8 cellular contexts compared by ENCODE assay signal in genomic region chr17:7405413-7405881, GRCh38. TPM values are rescaled to one million over a fixed set of nuclear protein-coding genes. Genes with fewer than 3 reads are reported as not detected.
A peak's percentile ranks its signal among the peaks of the same experiment; 100 is the strongest.
DNase-seq lines count a peak whose midpoint lies in the region; ATAC-seq and TF ChIP-seq lines count a peak whose summit lies in the region.

No MANE protein-coding gene starts in this region.

- intact Hi-C loops in MCF 10A (cut with micrococcal nuclease): loop anchor here (2.0 kb wide), 1 partner anchor 49 kb away; no protein-coding TSS in a partner anchor
- intact Hi-C loops in upper lobe of right lung (cut with DNase I): no loop called here

- CTCF ChIA-PET in MCF 10A (lab: Yijun Ruan, JAX): interaction anchor here (1.2 kb wide), 1 partner anchor 21 kb away, joined by 3 read pairs; no protein-coding TSS in a partner anchor

- peak overlapping the region; percentile 64 for H3K4me3 ChIP-seq in upper lobe of right lung

- H3K36me3 ChIP-seq in upper lobe of right lung: no peaks in the 10 kb centered on the region

- peak overlapping the region; percentile 63 for H3K27ac ChIP-seq in upper lobe of right lung

- no peaks in the 10 kb centered on the region for H3K9me3 Mint-ChIP-seq in activated T-cell treated with anti-CD3 and anti-CD28 coated beads, Interleukin-2, amount 50 U/mL, for 72 hours
- no peaks in the 10 kb centered on the region for H3K9me3 Mint-ChIP-seq in MCF 10A (ENCODE audit: unreplicated experiment)

- ATAC-seq in activated T-cell treated with anti-CD3 and anti-CD28 coated beads, Interleukin-2, amount 50 U/mL, for 72 hours (replicated peaks in 1 of 2): no peak
- ATAC-seq in upper lobe of right lung (no peak), GM21447 (IDR thresholded peaks at IDR 0.05; ENCODE audit: unreplicated experiment) (no peak)

- BruUV-seq in MCF 10A (replicated peaks; lab: Mats Ljungman, UMichigan): no TSS peak

- peaks cover 6% of the 10 kb centered on the region for H3K27me3 Mint-ChIP-seq in activated T-cell treated with anti-CD3 and anti-CD28 coated beads, Interleukin-2, amount 50 U/mL, for 72 hours (ENCODE audit: low read depth)
- no peaks in the 10 kb centered on the region for H3K27me3 Mint-ChIP-seq in MCF 10A (ENCODE audit: insufficient read depth, unreplicated experiment)

- H3K36me3 Mint-ChIP-seq in activated T-cell treated with anti-CD3 and anti-CD28 coated beads, Interleukin-2, amount 50 U/mL, for 72 hours (ENCODE audit: insufficient read depth in 2 of 2): peaks cover 0 to 1% of the 10 kb centered on the region in 2 donors
- peaks cover 12% of the 10 kb centered on the region for H3K36me3 Mint-ChIP-seq in MCF 10A (ENCODE audit: insufficient read depth, unreplicated experiment)

- H3K9me3 ChIP-seq in upper lobe of right lung: no peaks in the 10 kb centered on the region

- peaks cover 17% of the 10 kb centered on the region for H3K4me1 Mint-ChIP-seq in activated T-cell treated with anti-CD3 and anti-CD28 coated beads, Interleukin-2, amount 50 U/mL, for 72 hours (ENCODE audit: low read depth)
- H3K4me1 Mint-ChIP-seq in MCF 10A (ENCODE audit: insufficient read depth, unreplicated experiment): peaks cover 16% of the 10 kb centered on the region

- TF ChIP-seq CTCF in MCF 10A (IDR thresholded peaks at IDR 0.05; ENCODE audit: unreplicated experiment): no peak
- TF ChIP-seq CTCF in upper lobe of right lung (IDR thresholded peaks at IDR 0.05): no peak

- H3K27ac Mint-ChIP-seq in activated T-cell treated with anti-CD3 and anti-CD28 coated beads, Interleukin-2, amount 50 U/mL, for 72 hours: no peak overlapping the region
- H3K27ac Mint-ChIP-seq in MCF 10A (ENCODE audit: low read depth, unreplicated experiment): peak overlapping the region; percentile 86

- no peak for DNase-seq in activated T-cell treated with anti-CD3 and anti-CD28 coated beads, Interleukin-2, amount 50 U/mL, for 72 hours
- no peak for DNase-seq in activated T-cell treated with anti-CD3 and anti-CD28 coated beads, Interleukin-2, amount 50 U/mL, for 1 hour
- DNase-seq in MCF 10A (ENCODE audit: unreplicated experiment) (no peak), medulla oblongata (ENCODE audit: extremely low spot score) (peak; percentile 67), upper lobe of right lung (no peak), Kasumi-1 (lab: John Stamatoyannopoulos, UW) (no peak), DMS153 (lab: John Stamatoyannopoulos, UW) (no peak)

- H3K27me3 ChIP-seq in upper lobe of right lung: no peaks in the 10 kb centered on the region

- POLR2A ChIA-PET in MCF 10A (lab: Yijun Ruan, JAX): interaction anchor here (0.6 kb wide), 1 partner anchor 22 kb away, joined by 3 read pairs; no protein-coding TSS in a partner anchor

- H3K4me1 ChIP-seq in upper lobe of right lung: peaks cover 10% of the 10 kb centered on the region

- H3K4me3 Mint-ChIP-seq in activated T-cell treated with anti-CD3 and anti-CD28 coated beads, Interleukin-2, amount 50 U/mL, for 72 hours: peak overlapping the region; percentile 94 to 95
- H3K4me3 Mint-ChIP-seq in MCF 10A (ENCODE audit: unreplicated experiment): peak overlapping the region; percentile 78

RNA-seq across cellular contexts. Expression of gene TMEM256, which starts 1.6 kb away (rescaled TPM):
- total RNA-seq in activated T-cell treated with anti-CD3 and anti-CD28 coated beads, Interleukin-2, amount 50 U/mL, for 72 hours: 10 to 100 TPM; 64.8 to 88.2 TPM
- total RNA-seq in MCF 10A (2022): 35.2 and 42.9 TPM in 2 replicates
- 45.2 TPM for total RNA-seq in upper lobe of right lung

RNA-seq across cellular contexts. Expression of gene NLGN2, which starts 2.2 kb away (rescaled TPM):
- 10 to 100 TPM; 17.4 to 19.8 TPM for total RNA-seq in activated T-cell treated with anti-CD3 and anti-CD28 coated beads, Interleukin-2, amount 50 U/mL, for 72 hours
- total RNA-seq in MCF 10A (2022) (6.7 and 9.0 TPM in 2 replicates), upper lobe of right lung (11.7 TPM)

RNA-seq across cellular contexts. Expression of gene PLSCR3, which starts 11.1 kb away (rescaled TPM):
- 10 to 100 TPM; 60.5 to 62.6 TPM for total RNA-seq in activated T-cell treated with anti-CD3 and anti-CD28 coated beads, Interleukin-2, amount 50 U/mL, for 72 hours
- total RNA-seq in MCF 10A (2022): 53.8 and 59.0 TPM in 2 replicates
- total RNA-seq in upper lobe of right lung: 30.3 TPM

RNA-seq across cellular contexts. Expression of gene SPEM1, which starts 14.7 kb away (rescaled TPM):
- total RNA-seq in activated T-cell treated with anti-CD3 and anti-CD28 coated beads, Interleukin-2, amount 50 U/mL, for 72 hours: under 1 TPM; 0.58 to 0.67 TPM
- total RNA-seq in MCF 10A (2022) (not detected in 2 replicates), upper lobe of right lung (not detected)

RNA-seq across cellular contexts. Expression of gene SPEM2, which starts 20.0 kb away (rescaled TPM):
- total RNA-seq in activated T-cell treated with anti-CD3 and anti-CD28 coated beads, Interleukin-2, amount 50 U/mL, for 72 hours: not detected
- total RNA-seq in MCF 10A (2022) (not detected in 2 replicates), upper lobe of right lung (not detected)
